In genomic region chr19:14080887-14081796, GRCh38 we compare ENCODE assay signal across 8 cellular contexts. TPM values are rescaled to one million over a fixed set of nuclear protein-coding genes. Genes with fewer than 3 reads are reported as not detected.
DNase-seq lines count a peak whose midpoint lies in the region; ATAC-seq, FAIRE-seq and TF ChIP-seq lines count a peak whose summit lies in the region.

No MANE protein-coding gene starts in this region.

- no peaks in the 10 kb centered on the region for H4K20me1 ChIP-seq in HepG2 (ENCODE audit: insufficient read depth, low read length)

- H3K9ac ChIP-seq in HepG2 (ENCODE audit: insufficient read depth, low read depth, low read length), result peak overlapping the region; percentile 92

- H3K79me2 ChIP-seq in HepG2 (ENCODE audit: insufficient read depth, low read length), result peaks cover 5% of the 10 kb centered on the region

- in situ Hi-C loops in HepG2 (cut with HindIII; ENCODE audit: extremely low pct_ligation_motif_present, low pct_unique_long_range_greater_than_20kb), result no loop called here

- peak; percentile 99 for FAIRE-seq in HepG2 (lab: Jason Lieb, UNC)

- BruUV-seq in HepG2 (replicated peaks; lab: Mats Ljungman, UMichigan), result TSS peak; percentile 94

- H2AFZ ChIP-seq in HepG2 (ENCODE audit: low read length), result no peak overlapping the region

- peak overlapping the region; percentile 79 to 95 (median 87) for H3K4me3 ChIP-seq in HepG2 (replicated peaks in 1 of 3; ENCODE audit: insufficient read depth in 1 of 3, low read depth in 2 of 3, low read length in 3 of 3)

- H3K4me2 ChIP-seq in HepG2 (ENCODE audit: low read depth, low read length), result peak overlapping the region; percentile 95

- TF ChIP-seq POLR2A in HepG2 (IDR thresholded peaks at IDR 0.05; ENCODE audit: insufficient read depth in 1 of 2, low read depth in 2 of 2, low read length in 2 of 2), result peak; percentile 82 to 87

- POLR2A ChIA-PET in HepG2 (lab: Yijun Ruan, JAX), result interaction anchor here (0.6 to 3.4 kb wide), 15 partner anchors 9 to 1332 kb away, joined by 3 to 14 read pairs (median 4); partner anchors contain the start of genes ASF1B, DCAF15, MISP3 and PRKACA

- intact Hi-C loops in HepG2 (cut with micrococcal nuclease; ENCODE audit: unreplicated experiment), result loop anchor here (1.0 to 5.0 kb wide), 3 partner anchors 9 to 56 kb away; partner anchors contain the start of genes ASF1B, PRKACA and SAMD1

- TF ChIP-seq EP300 in HepG2 (IDR thresholded peaks at IDR 0.05; ENCODE audit: low read depth in 2 of 2, low read length in 2 of 2) (no peak), HepG2 (CRISPR knock-in tag; IDR thresholded peaks at IDR 0.05; ENCODE audit: borderline replicate concordance) (peak; percentile 45; the same call in 1 of the 2 replicates)

- DNase-seq in CD1c-positive myeloid dendritic cell (ENCODE audit: extremely low spot score) (peak; percentile 100), NCI-H748 treated with DMSO at 0.1 percent for 48 hours (lab: John Stamatoyannopoulos, UW) (peak; percentile 95), dermis microvascular lymphatic vessel endothelial cell (ENCODE audit: low read depth in 2 of 2) (peak; percentile 99), HepG2 (ENCODE audit: low spot score) (peak; percentile 99)
- peak; percentile 98 for DNase-seq in activated CD4-positive, alpha-beta T cell treated with anti-CD3 and anti-CD28 coated beads, Interleukin-2, amount 50 U/mL, for 4 hours
- peak; percentile 98 to 99 for DNase-seq in stimulated activated CD4-positive, alpha-beta T cell treated with anti-CD3 and anti-CD28 coated beads, Interleukin-2, amount 100 ng/mL, for 48 hours

- H3K27ac ChIP-seq in HepG2 (ENCODE audit: extremely low read length, insufficient read depth, low read length), result peak overlapping the region; percentile 91

- CTCF ChIA-PET in HepG2 (lab: Yijun Ruan, JAX; ENCODE audit: low intra/inter-chr PET ratio, low total read pairs), result no interaction called here

- H3K36me3 ChIP-seq in HepG2 (replicated peaks in 1 of 2; ENCODE audit: control insufficient read depth in 1 of 2, insufficient read depth in 2 of 2, low read length in 2 of 2), result no peaks in the 10 kb centered on the region

- ATAC-seq in GM19397 (IDR thresholded peaks at IDR 0.05; ENCODE audit: unreplicated experiment), result peak; percentile 84
- peak; percentile 86 for ATAC-seq in HG03565 (IDR thresholded peaks at IDR 0.05; ENCODE audit: unreplicated experiment)
- ATAC-seq in HepG2, result peak; percentile 80

- peaks cover 38% of the 10 kb centered on the region for H3K4me1 ChIP-seq in HepG2 (ENCODE audit: insufficient read depth, low read length)

- TF ChIP-seq CTCF in HepG2 (CRISPR knock-in tag; IDR thresholded peaks at IDR 0.05), result no peak

- under 1% methylated on average over 36 of the region's 50 CpGs for WGBS in HepG2 (ENCODE audit: low lambda C conversion rate)

- TF ChIP-seq RAD21 in HepG2 (CRISPR knock-in tag; IDR thresholded peaks at IDR 0.05), result peak; percentile 8; the same call in 1 of the 2 replicates

- no peaks in the 10 kb centered on the region for H3K9me3 ChIP-seq in HepG2 (ENCODE audit: low read length)

- H3K27me3 ChIP-seq in HepG2 (ENCODE audit: control insufficient read depth in 1 of 2, insufficient read depth in 2 of 2, low read length in 2 of 2), result no peaks in the 10 kb centered on the region; a peak in 1 of 5 replicates

RNA-seq across cellular contexts. Expression of gene C19orf67, which starts 4.4 kb away (rescaled TPM):
- total RNA-seq in dermis microvascular lymphatic vessel endothelial cell (not detected in 2 replicates), HepG2 (2016; rRNA removed; fragmentation: Illumina TruSeq; extraction: Trizol) (0.11 TPM in 1 of 2 replicates, not detected in the other)
- total RNA-seq in HepG2 (2016; cell fraction: cytosol; rRNA removed; fragmentation: Illumina TruSeq; extraction: Trizol; ENCODE audit: low read depth), result not detected in 2 replicates
- not detected in 2 replicates for total RNA-seq in HepG2 (2016; cell fraction: insoluble cytoplasmic fraction; rRNA removed; fragmentation: Illumina TruSeq; extraction: Trizol)
- not detected in 2 replicates for total RNA-seq in HepG2 (2016; cell fraction: membrane; rRNA removed; fragmentation: Illumina TruSeq; extraction: Trizol)
- 0.66 TPM in 1 of 2 replicates, not detected in the other for total RNA-seq in HepG2 (2016; cell fraction: nucleus; rRNA removed; fragmentation: Illumina TruSeq; extraction: Trizol)
- polyA plus RNA-seq in HepG2 (2011; rRNA removed), result 0.32 and 0.69 TPM in 2 replicates
- 0.22 and 0.56 TPM in 2 replicates for polyA plus RNA-seq in HepG2 (2011; cell fraction: cytosol; rRNA removed)
- 3.7 and 5.8 TPM in 2 replicates for polyA plus RNA-seq in HepG2 (2011; cell fraction: nucleus; rRNA removed)
- 0.12 and 0.36 TPM in 2 replicates for polyA plus RNA-seq in HepG2 (2012)
- polyA plus RNA-seq in HepG2 (2016; cell fraction: cytosol; fragmentation: Illumina TruSeq; extraction: Trizol; ENCODE audit: low read depth), result not detected in 2 replicates
- polyA plus RNA-seq in HepG2 (2016; cell fraction: insoluble cytoplasmic fraction; fragmentation: Illumina TruSeq; extraction: Trizol; ENCODE audit: low read depth), result not detected in 2 replicates
- not detected in 2 replicates for polyA plus RNA-seq in HepG2 (2016; cell fraction: membrane; fragmentation: Illumina TruSeq; extraction: Trizol; ENCODE audit: low read depth)
- polyA plus RNA-seq in HepG2 (2016; cell fraction: nucleus; fragmentation: Illumina TruSeq; extraction: Trizol; ENCODE audit: insufficient read depth, low read depth), result not detected in 2 replicates
- 0.21 and 0.56 TPM in 2 replicates for polyA minus RNA-seq in HepG2 (2011; rRNA and poly(A)+ RNA removed; ENCODE audit: low replicate concordance)
- 0.40 TPM in 1 of 2 replicates, not detected in the other for polyA minus RNA-seq in HepG2 (2011; cell fraction: cytosol; rRNA and poly(A)+ RNA removed)
- polyA minus RNA-seq in HepG2 (2011; cell fraction: nucleus; rRNA and poly(A)+ RNA removed), result 1.0 and 1.1 TPM in 2 replicates

RNA-seq across cellular contexts. Expression of gene MISP3, which starts 8.6 kb away (rescaled TPM):
- total RNA-seq in dermis microvascular lymphatic vessel endothelial cell, result 0.13 TPM in 2 replicates
- total RNA-seq in HepG2 (2016; rRNA removed; fragmentation: Illumina TruSeq; extraction: Trizol), result 5.2 and 5.4 TPM in 2 replicates
- 2.1 and 3.4 TPM in 2 replicates for total RNA-seq in HepG2 (2016; cell fraction: cytosol; rRNA removed; fragmentation: Illumina TruSeq; extraction: Trizol; ENCODE audit: low read depth)
- 3.9 and 5.8 TPM in 2 replicates for total RNA-seq in HepG2 (2016; cell fraction: insoluble cytoplasmic fraction; rRNA removed; fragmentation: Illumina TruSeq; extraction: Trizol)
- total RNA-seq in HepG2 (2016; cell fraction: membrane; rRNA removed; fragmentation: Illumina TruSeq; extraction: Trizol), result 2.8 and 4.8 TPM in 2 replicates
- 3.2 and 5.3 TPM in 2 replicates for total RNA-seq in HepG2 (2016; cell fraction: nucleus; rRNA removed; fragmentation: Illumina TruSeq; extraction: Trizol)
- polyA plus RNA-seq in HepG2 (2011; rRNA removed), result 2.5 and 3.4 TPM in 2 replicates
- polyA plus RNA-seq in HepG2 (2011; cell fraction: cytosol; rRNA removed), result 1.6 and 2.3 TPM in 2 replicates
- 13.3 and 13.7 TPM in 2 replicates for polyA plus RNA-seq in HepG2 (2011; cell fraction: nucleus; rRNA removed)
- 5.5 and 5.6 TPM in 2 replicates for polyA plus RNA-seq in HepG2 (2012)
- 2.9 and 4.0 TPM in 2 replicates for polyA plus RNA-seq in HepG2 (2016; cell fraction: cytosol; fragmentation: Illumina TruSeq; extraction: Trizol; ENCODE audit: low read depth)
- polyA plus RNA-seq in HepG2 (2016; cell fraction: insoluble cytoplasmic fraction; fragmentation: Illumina TruSeq; extraction: Trizol; ENCODE audit: low read depth), result 7.1 and 9.0 TPM in 2 replicates
- 3.4 and 4.4 TPM in 2 replicates for polyA plus RNA-seq in HepG2 (2016; cell fraction: membrane; fragmentation: Illumina TruSeq; extraction: Trizol; ENCODE audit: low read depth)
- 11.3 and 12.7 TPM in 2 replicates for polyA plus RNA-seq in HepG2 (2016; cell fraction: nucleus; fragmentation: Illumina TruSeq; extraction: Trizol; ENCODE audit: insufficient read depth, low read depth)
- polyA minus RNA-seq in HepG2 (2011; rRNA and poly(A)+ RNA removed; ENCODE audit: low replicate concordance), result 0.12 and 1.1 TPM in 2 replicates
- 0.79 and 1.1 TPM in 2 replicates for polyA minus RNA-seq in HepG2 (2011; cell fraction: cytosol; rRNA and poly(A)+ RNA removed)
- polyA minus RNA-seq in HepG2 (2011; cell fraction: nucleus; rRNA and poly(A)+ RNA removed), result 1.1 and 1.3 TPM in 2 replicates

RNA-seq across cellular contexts. Expression of gene SAMD1, which starts 9.4 kb away (rescaled TPM):
- 7.8 and 12.3 TPM in 2 replicates for total RNA-seq in dermis microvascular lymphatic vessel endothelial cell
- total RNA-seq in HepG2 (2016; rRNA removed; fragmentation: Illumina TruSeq; extraction: Trizol), result 27.0 and 45.0 TPM in 2 replicates
- 16.3 and 17.4 TPM in 2 replicates for total RNA-seq in HepG2 (2016; cell fraction: cytosol; rRNA removed; fragmentation: Illumina TruSeq; extraction: Trizol; ENCODE audit: low read depth)
- total RNA-seq in HepG2 (2016; cell fraction: insoluble cytoplasmic fraction; rRNA removed; fragmentation: Illumina TruSeq; extraction: Trizol), result 26.7 and 42.1 TPM in 2 replicates
- total RNA-seq in HepG2 (2016; cell fraction: membrane; rRNA removed; fragmentation: Illumina TruSeq; extraction: Trizol), result 41.7 and 44.3 TPM in 2 replicates
- 16.8 and 22.1 TPM in 2 replicates for total RNA-seq in HepG2 (2016; cell fraction: nucleus; rRNA removed; fragmentation: Illumina TruSeq; extraction: Trizol)
- polyA plus RNA-seq in HepG2 (2011; rRNA removed), result 17.5 and 18.9 TPM in 2 replicates
- 15.2 and 23.1 TPM in 2 replicates for polyA plus RNA-seq in HepG2 (2011; cell fraction: cytosol; rRNA removed)
- 29.2 and 34.6 TPM in 2 replicates for polyA plus RNA-seq in HepG2 (2011; cell fraction: nucleus; rRNA removed)
- 20.9 and 23.9 TPM in 2 replicates for polyA plus RNA-seq in HepG2 (2012)
- polyA plus RNA-seq in HepG2 (2016; cell fraction: cytosol; fragmentation: Illumina TruSeq; extraction: Trizol; ENCODE audit: low read depth), result 25.4 and 28.8 TPM in 2 replicates
- 41.5 and 54.0 TPM in 2 replicates for polyA plus RNA-seq in HepG2 (2016; cell fraction: insoluble cytoplasmic fraction; fragmentation: Illumina TruSeq; extraction: Trizol; ENCODE audit: low read depth)
- 47.7 and 54.2 TPM in 2 replicates for polyA plus RNA-seq in HepG2 (2016; cell fraction: membrane; fragmentation: Illumina TruSeq; extraction: Trizol; ENCODE audit: low read depth)
- polyA plus RNA-seq in HepG2 (2016; cell fraction: nucleus; fragmentation: Illumina TruSeq; extraction: Trizol; ENCODE audit: insufficient read depth, low read depth), result 48.4 and 51.7 TPM in 2 replicates
- 19.3 and 29.7 TPM in 2 replicates for polyA minus RNA-seq in HepG2 (2011; rRNA and poly(A)+ RNA removed; ENCODE audit: low replicate concordance)
- 18.1 and 18.2 TPM in 2 replicates for polyA minus RNA-seq in HepG2 (2011; cell fraction: cytosol; rRNA and poly(A)+ RNA removed)
- polyA minus RNA-seq in HepG2 (2011; cell fraction: nucleus; rRNA and poly(A)+ RNA removed), result 3.5 and 5.5 TPM in 2 replicates

RNA-seq across cellular contexts. Expression of gene PALM3, which starts 19.3 kb away (rescaled TPM):
- total RNA-seq in dermis microvascular lymphatic vessel endothelial cell, result under 0.01 TPM in 1 of 2 replicates, not detected in the other
- 2.4 and 2.5 TPM in 2 replicates for total RNA-seq in HepG2 (2016; rRNA removed; fragmentation: Illumina TruSeq; extraction: Trizol)
- total RNA-seq in HepG2 (2016; cell fraction: cytosol; rRNA removed; fragmentation: Illumina TruSeq; extraction: Trizol; ENCODE audit: low read depth), result 0.20 and 0.26 TPM in 2 replicates
- total RNA-seq in HepG2 (2016; cell fraction: insoluble cytoplasmic fraction; rRNA removed; fragmentation: Illumina TruSeq; extraction: Trizol), result 1.6 and 3.8 TPM in 2 replicates
- 0.87 and 1.2 TPM in 2 replicates for total RNA-seq in HepG2 (2016; cell fraction: membrane; rRNA removed; fragmentation: Illumina TruSeq; extraction: Trizol)
- total RNA-seq in HepG2 (2016; cell fraction: nucleus; rRNA removed; fragmentation: Illumina TruSeq; extraction: Trizol), result 1.1 and 2.3 TPM in 2 replicates
- polyA plus RNA-seq in HepG2 (2011; rRNA removed), result 0.79 and 1.0 TPM in 2 replicates
- 0.29 and 0.46 TPM in 2 replicates for polyA plus RNA-seq in HepG2 (2011; cell fraction: cytosol; rRNA removed)
- 2.5 and 3.9 TPM in 2 replicates for polyA plus RNA-seq in HepG2 (2011; cell fraction: nucleus; rRNA removed)
- 2.2 and 2.4 TPM in 2 replicates for polyA plus RNA-seq in HepG2 (2012)
- 0.37 and 0.50 TPM in 2 replicates for polyA plus RNA-seq in HepG2 (2016; cell fraction: cytosol; fragmentation: Illumina TruSeq; extraction: Trizol; ENCODE audit: low read depth)
- polyA plus RNA-seq in HepG2 (2016; cell fraction: insoluble cytoplasmic fraction; fragmentation: Illumina TruSeq; extraction: Trizol; ENCODE audit: low read depth), result 4.3 and 4.7 TPM in 2 replicates
- polyA plus RNA-seq in HepG2 (2016; cell fraction: membrane; fragmentation: Illumina TruSeq; extraction: Trizol; ENCODE audit: low read depth), result 0.80 and 1.7 TPM in 2 replicates
- 10.3 and 11.9 TPM in 2 replicates for polyA plus RNA-seq in HepG2 (2016; cell fraction: nucleus; fragmentation: Illumina TruSeq; extraction: Trizol; ENCODE audit: insufficient read depth, low read depth)
- polyA minus RNA-seq in HepG2 (2011; rRNA and poly(A)+ RNA removed; ENCODE audit: low replicate concordance), result 0.62 TPM in 1 of 2 replicates, not detected in the other
- polyA minus RNA-seq in HepG2 (2011; cell fraction: cytosol; rRNA and poly(A)+ RNA removed), result not detected in 2 replicates
- polyA minus RNA-seq in HepG2 (2011; cell fraction: nucleus; rRNA and poly(A)+ RNA removed), result 0.25 and 0.39 TPM in 2 replicates

RNA-seq across cellular contexts. Expression of gene PRKACA, which starts 36.4 kb away (rescaled TPM):
- total RNA-seq in dermis microvascular lymphatic vessel endothelial cell (36.5 and 46.1 TPM in 2 replicates), HepG2 (2016; rRNA removed; fragmentation: Illumina TruSeq; extraction: Trizol) (11.0 and 14.0 TPM in 2 replicates)
- 20.4 and 21.6 TPM in 2 replicates for total RNA-seq in HepG2 (2016; cell fraction: cytosol; rRNA removed; fragmentation: Illumina TruSeq; extraction: Trizol; ENCODE audit: low read depth)
- total RNA-seq in HepG2 (2016; cell fraction: insoluble cytoplasmic fraction; rRNA removed; fragmentation: Illumina TruSeq; extraction: Trizol), result 10.4 and 13.7 TPM in 2 replicates
- total RNA-seq in HepG2 (2016; cell fraction: membrane; rRNA removed; fragmentation: Illumina TruSeq; extraction: Trizol), result 56.9 and 57.5 TPM in 2 replicates
- total RNA-seq in HepG2 (2016; cell fraction: nucleus; rRNA removed; fragmentation: Illumina TruSeq; extraction: Trizol), result 13.6 and 18.3 TPM in 2 replicates
- polyA plus RNA-seq in HepG2 (2011; rRNA removed), result 18.2 and 22.9 TPM in 2 replicates
- polyA plus RNA-seq in HepG2 (2011; cell fraction: cytosol; rRNA removed), result 19.3 and 19.7 TPM in 2 replicates
- 23.6 and 27.0 TPM in 2 replicates for polyA plus RNA-seq in HepG2 (2011; cell fraction: nucleus; rRNA removed)
- polyA plus RNA-seq in HepG2 (2012), result 29.4 and 35.6 TPM in 2 replicates
- 60.1 and 74.1 TPM in 2 replicates for polyA plus RNA-seq in HepG2 (2016; cell fraction: cytosol; fragmentation: Illumina TruSeq; extraction: Trizol; ENCODE audit: low read depth)
- polyA plus RNA-seq in HepG2 (2016; cell fraction: insoluble cytoplasmic fraction; fragmentation: Illumina TruSeq; extraction: Trizol; ENCODE audit: low read depth), result 43.2 and 60.0 TPM in 2 replicates
- polyA plus RNA-seq in HepG2 (2016; cell fraction: membrane; fragmentation: Illumina TruSeq; extraction: Trizol; ENCODE audit: low read depth), result 115 and 118 TPM in 2 replicates
- 46.7 and 48.9 TPM in 2 replicates for polyA plus RNA-seq in HepG2 (2016; cell fraction: nucleus; fragmentation: Illumina TruSeq; extraction: Trizol; ENCODE audit: insufficient read depth, low read depth)
- 29.2 and 31.4 TPM in 2 replicates for polyA minus RNA-seq in HepG2 (2011; rRNA and poly(A)+ RNA removed; ENCODE audit: low replicate concordance)
- polyA minus RNA-seq in HepG2 (2011; cell fraction: cytosol; rRNA and poly(A)+ RNA removed), result 9.8 and 16.4 TPM in 2 replicates
- polyA minus RNA-seq in HepG2 (2011; cell fraction: nucleus; rRNA and poly(A)+ RNA removed), result 9.5 and 17.2 TPM in 2 replicates

Comparison
In these comparisons a context has a peak if more than half of its experiments do, and no peak if none do; other contexts are left out.
1. Peak in every context shown above with its lines: DNase-seq, ATAC-seq, H3K4me3 ChIP-seq and H3K27ac ChIP-seq.